In the genomic region with DNA sequence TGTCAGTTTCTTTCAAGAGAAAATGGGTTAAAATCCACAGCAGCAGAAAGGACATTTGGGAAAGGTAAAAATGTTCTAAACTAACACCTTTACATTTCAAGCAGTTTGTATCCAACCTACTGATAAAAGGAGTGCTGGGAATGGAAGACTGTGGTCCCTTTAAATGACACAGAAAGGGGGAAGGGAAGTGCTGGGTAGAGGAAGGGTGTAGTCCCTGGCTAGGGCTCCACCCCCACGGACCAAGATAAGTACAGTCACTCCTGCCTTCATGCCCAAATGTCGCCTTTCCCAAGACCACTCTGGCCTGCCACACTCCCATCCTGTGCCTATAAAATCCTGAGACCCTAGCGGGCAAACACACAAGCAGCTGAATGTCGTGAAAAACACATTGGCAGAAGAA, we compare ENCODE assay signal across 1 cellular context.
TF ChIP-seq lines count a peak whose summit lies in the region.

No MANE protein-coding gene starts in this region.

TF ChIP-seq in H1, 55 proteins besides CTCF, POLR2A, EP300 and RAD21:
- TF ChIP-seq SRF (IDR thresholded peaks at IDR 0.05; ENCODE audit: low read depth, low read length) (no peak), CHD2 (IDR thresholded peaks at IDR 0.05; ENCODE audit: low read length) (no peak), POLR2AphosphoS5 (IDR thresholded peaks at IDR 0.05; ENCODE audit: low read depth, low read length) (no peak)
TF ChIP-seq in H1: peak in this region for 0.
